8 cellular contexts compared by ENCODE assay signal in genomic region chr20:49982346-49983122, GRCh38. TPM values are rescaled to one million over a fixed set of nuclear protein-coding genes. Genes with fewer than 3 reads are reported as not detected.
A peak's percentile ranks its signal among the peaks of the same experiment; 100 is the strongest.
DNase-seq lines count a peak whose midpoint lies in the region; ATAC-seq and TF ChIP-seq lines count a peak whose summit lies in the region.

TSS of gene SNAI1 (plus strand) at chr20:49982980. CDS start at chr20:49983060, 80 bp downstream.

- intact Hi-C loops in left cardiac atrium (cut with DNase I) = loop anchor here in 1 of 2 donors (10.0 kb wide), 1 partner anchor 192 kb away; no protein-coding TSS in a partner anchor
- intact Hi-C loops in prostate gland (cut with DNase I) = loop anchor here (5.0 kb wide), 1 partner anchor 195 kb away; no protein-coding TSS in a partner anchor
- intact Hi-C loops in upper lobe of right lung (cut with DNase I) = no loop called here

- peaks cover 15% of the 10 kb centered on the region for H3K36me3 ChIP-seq in adipocyte (ENCODE audit: control insufficient read depth, insufficient read depth, low read length, severe bottlenecking)
- no peaks in the 10 kb centered on the region for H3K36me3 ChIP-seq in prostate gland
- H3K36me3 ChIP-seq in upper lobe of right lung = no peaks in the 10 kb centered on the region

- H3K9me3 ChIP-seq in adipocyte (ENCODE audit: control insufficient read depth, low read length) = no peaks in the 10 kb centered on the region
- H3K9me3 ChIP-seq in prostate gland = no peaks in the 10 kb centered on the region
- H3K9me3 ChIP-seq in upper lobe of right lung = no peaks in the 10 kb centered on the region

- whole genome bisulfite sequencing in prostate gland = 3% methylated on average over 68 of the region's 90 CpGs

- peak; percentile 52 for TF ChIP-seq POLR2A in prostate gland (IDR thresholded peaks at IDR 0.05)

- POLR2A ChIA-PET in GM10248 (lab: Yijun Ruan, JAX) = interaction anchor here (1.7 kb wide), 1 partner anchor 17 kb away, joined by 5 read pairs; no protein-coding TSS in a partner anchor

- peak; percentile 54 for TF ChIP-seq CTCF in GM10248 (IDR thresholded peaks at IDR 0.05; ENCODE audit: control extremely low read depth, extremely low read depth, low read depth, missing control alignments)
- peak; percentile 45 to 68 (median 57) for TF ChIP-seq CTCF in prostate gland (IDR thresholded peaks at IDR 0.05)
- TF ChIP-seq CTCF in upper lobe of right lung (IDR thresholded peaks at IDR 0.05) = peak; percentile 51

- H3K4me3 ChIP-seq in adipocyte (ENCODE audit: low read length) (peak within 1 kb of the TSS; percentile 96), prostate gland (peak within 1 kb of the TSS; percentile 31 to 36), upper lobe of right lung (peak within 1 kb of the TSS; percentile 59)

- H3K27ac ChIP-seq in prostate gland (peak within 1 kb of the TSS; percentile 33 to 57), upper lobe of right lung (peak within 1 kb of the TSS; percentile 70)

- peak within 1 kb of the TSS; percentile 94 for H3K9ac ChIP-seq in adipocyte (ENCODE audit: low read length)

- peak; percentile 99 for DNase-seq in GM10248 (ENCODE audit: extremely low spot score)
- peak; percentile 81 for DNase-seq in NCI-H128 (lab: John Stamatoyannopoulos, UW; ENCODE audit: unreplicated experiment)
- peak; percentile 95 for DNase-seq in SW480 (ENCODE audit: low spot score)
- peak; percentile 92 for DNase-seq in adipocyte (ENCODE audit: low read depth)
- DNase-seq in left cardiac atrium = peak; percentile 85
- DNase-seq in prostate gland (ENCODE audit: low spot score) = peak; percentile 78
- DNase-seq in upper lobe of right lung = peak; percentile 92

- CTCF ChIA-PET in GM10248 (lab: Yijun Ruan, JAX) = interaction anchor here (0.7 to 10.6 kb wide), 11 partner anchors 17 to 196 kb away, joined by 3 to 331 read pairs (median 5); no protein-coding TSS in a partner anchor

- no peaks in the 10 kb centered on the region for H3K27me3 ChIP-seq in adipocyte (replicated peaks; ENCODE audit: control insufficient read depth, insufficient read depth, low read length)
- no peaks in the 10 kb centered on the region for H3K27me3 ChIP-seq in prostate gland (replicated peaks; ENCODE audit: insufficient read depth)
- H3K27me3 ChIP-seq in upper lobe of right lung = no peaks in the 10 kb centered on the region

- peaks cover 42% of the 10 kb centered on the region for H3K4me1 ChIP-seq in adipocyte (ENCODE audit: control insufficient read depth, insufficient read depth, low read length)
- peaks cover 8% of the 10 kb centered on the region for H3K4me1 ChIP-seq in prostate gland (replicated peaks)
- peaks cover 40% of the 10 kb centered on the region for H3K4me1 ChIP-seq in upper lobe of right lung

- peak; percentile 81 for ATAC-seq in HG02610 (IDR thresholded peaks at IDR 0.05; ENCODE audit: unreplicated experiment)
- ATAC-seq in left cardiac atrium = peak; percentile 89 to 91
- ATAC-seq in upper lobe of right lung = peak; percentile 93

RNA-seq across cellular contexts. Expression of gene SNAI1, which starts in this region (rescaled TPM):
- total RNA-seq in left cardiac atrium = 1 to 10 TPM; 2.7 to 8.5 TPM
- total RNA-seq in prostate gland = 1 to 10 TPM; 1.0 to 7.4 TPM
- 10.6 TPM for total RNA-seq in upper lobe of right lung

Comparison
In these comparisons a context has a peak if more than half of its experiments do, and no peak if none do; other contexts are left out.
1. Peak in every context shown above with its lines: DNase-seq, ATAC-seq, H3K4me3 ChIP-seq and H3K27ac ChIP-seq.
2. H3K4me3 ChIP-seq: peak in every context shown above with its lines; median percentile 96 in adipocyte; 59 in upper lobe of right lung; 34 in prostate gland.